11 cellular contexts compared by ENCODE assay signal in genomic region chr4:11623726-11624037, GRCh38.
A peak's percentile ranks its signal among the peaks of the same experiment; 100 is the strongest.
DNase-seq lines count a peak whose midpoint lies in the region; ATAC-seq and TF ChIP-seq lines count a peak whose summit lies in the region.
"Had no signal": no experiment of that assay in that cellular context is flagged by ENCODE, and none has a peak within 500 bp of the region (broad histone marks: within the 10 kb centered on the region; RNA-seq: fewer than 3 reads in every experiment).

No MANE protein-coding gene starts in this region.

- DNase-seq in NCI-H1417 (lab: John Stamatoyannopoulos, UW), result peak; percentile 20 to 41 (median 22)
- no peak for DNase-seq in NCI-H1417 treated with DMSO at 0.1 percent for 48 hours (lab: John Stamatoyannopoulos, UW)
- DNase-seq in NCI-H774 (lab: John Stamatoyannopoulos, UW), result peak; percentile 28
- DNase-seq in epithelial cell of prostate (ENCODE audit: low read depth, low spot score), result peak; percentile 54
- DNase-seq in osteoblast (ENCODE audit: insufficient read length, low spot score, missing footprints), result peak; percentile 8
- DNase-seq: activated B cell treated with CpG ODN at 0.5 μM for 24 hours; effector memory CD8-positive, alpha-beta T cell had no signal

- H3K4me3 ChIP-seq in osteoblast (ENCODE audit: insufficient read depth, low read length), result no peak overlapping the region

- H2AFZ ChIP-seq in osteoblast (ENCODE audit: low read length), result no peak overlapping the region

- no peaks in the 10 kb centered on the region for H3K4me1 ChIP-seq in osteoblast (ENCODE audit: insufficient read depth, low read length)

- TF ChIP-seq CTCF in osteoblast (IDR thresholded peaks at IDR 0.05; ENCODE audit: extremely low read depth, low read depth, low read length), result peak; percentile 36

- H4K20me1 ChIP-seq in osteoblast (ENCODE audit: insufficient read depth, low read length), result no peaks in the 10 kb centered on the region

- no peak overlapping the region for H3K4me2 ChIP-seq in osteoblast (ENCODE audit: insufficient read depth, low read length)

- peak overlapping the region; percentile 99 for H3K27ac ChIP-seq in epithelial cell of prostate
- H3K27ac ChIP-seq in osteoblast (ENCODE audit: low read depth, low read length), result no peak overlapping the region

- no peaks in the 10 kb centered on the region for H3K79me2 ChIP-seq in osteoblast (ENCODE audit: insufficient read depth, low read length)

- no peaks in the 10 kb centered on the region for H3K27me3 ChIP-seq in osteoblast (ENCODE audit: insufficient read depth, low read length)

- ATAC-seq in HG02981 (IDR thresholded peaks at IDR 0.05; ENCODE audit: unreplicated experiment) (no peak), HG02973 (IDR thresholded peaks at IDR 0.05; ENCODE audit: unreplicated experiment) (no peak), HG02970 (IDR thresholded peaks at IDR 0.05; ENCODE audit: low FRiP score, unreplicated experiment) (no peak)
- ATAC-seq: effector memory CD8-positive, alpha-beta T cell; stimulated activated memory B cell treated with anti-CD40 and anti-IgM and Interleukin-4, amounts not matched to agents 10 μg/mL and 1 μg/mL and 100 μg/mL, for 72 hours had no signal

- no peaks in the 10 kb centered on the region for H3K36me3 ChIP-seq in osteoblast (ENCODE audit: insufficient read depth, low read length)

- no peaks in the 10 kb centered on the region for H3K9me3 ChIP-seq in osteoblast (ENCODE audit: low read depth, low read length)
